In the genomic region with DNA sequence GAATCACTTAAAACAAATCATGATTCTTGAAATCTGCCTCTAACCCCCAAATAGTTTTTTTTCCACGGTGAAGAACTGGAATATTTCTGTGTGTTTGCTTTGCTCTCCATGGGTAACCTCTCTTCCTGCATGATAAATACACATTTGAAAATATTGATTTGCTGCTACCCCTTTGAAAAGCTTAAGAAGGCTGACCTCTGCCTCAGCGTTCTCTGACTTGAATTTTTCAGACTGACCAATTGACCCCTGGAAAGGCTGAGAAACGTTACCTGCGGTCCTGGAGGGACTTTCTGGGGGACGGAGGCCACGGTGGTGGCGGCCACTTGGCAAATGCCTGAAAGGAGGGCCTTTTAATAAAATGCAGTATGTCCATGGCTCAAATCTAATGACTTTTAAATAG, we compare ENCODE assay signal across 1 cellular context.
TF ChIP-seq lines count a peak whose summit lies in the region.

No MANE protein-coding gene starts in this region.

TF ChIP-seq in HepG2, 621 proteins besides CTCF, POLR2A, EP300 and RAD21 (continued from another document):
- TF ChIP-seq, protein P1, sequence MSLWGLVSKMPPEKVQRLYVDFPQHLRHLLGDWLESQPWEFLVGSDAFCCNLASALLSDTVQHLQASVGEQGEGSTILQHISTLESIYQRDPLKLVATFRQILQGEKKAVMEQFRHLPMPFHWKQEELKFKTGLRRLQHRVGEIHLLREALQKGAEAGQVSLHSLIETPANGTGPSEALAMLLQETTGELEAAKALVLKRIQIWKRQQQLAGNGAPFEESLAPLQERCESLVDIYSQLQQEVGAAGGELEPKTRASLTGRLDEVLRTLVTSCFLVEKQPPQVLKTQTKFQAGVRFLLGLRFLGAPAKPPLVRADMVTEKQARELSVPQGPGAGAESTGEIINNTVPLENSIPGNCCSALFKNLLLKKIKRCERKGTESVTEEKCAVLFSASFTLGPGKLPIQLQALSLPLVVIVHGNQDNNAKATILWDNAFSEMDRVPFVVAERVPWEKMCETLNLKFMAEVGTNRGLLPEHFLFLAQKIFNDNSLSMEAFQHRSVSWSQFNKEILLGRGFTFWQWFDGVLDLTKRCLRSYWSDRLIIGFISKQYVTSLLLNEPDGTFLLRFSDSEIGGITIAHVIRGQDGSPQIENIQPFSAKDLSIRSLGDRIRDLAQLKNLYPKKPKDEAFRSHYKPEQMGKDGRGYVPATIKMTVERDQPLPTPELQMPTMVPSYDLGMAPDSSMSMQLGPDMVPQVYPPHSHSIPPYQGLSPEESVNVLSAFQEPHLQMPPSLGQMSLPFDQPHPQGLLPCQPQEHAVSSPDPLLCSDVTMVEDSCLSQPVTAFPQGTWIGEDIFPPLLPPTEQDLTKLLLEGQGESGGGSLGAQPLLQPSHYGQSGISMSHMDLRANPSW (CRISPR knock-in tag; IDR thresholded peaks at IDR 0.05; ENCODE audit: borderline replicate concordance): no peak
- TF ChIP-seq ZNF431 (CRISPR knock-in tag; IDR thresholded peaks at IDR 0.05; ENCODE audit: borderline replicate concordance, low read depth) (peak; percentile 44; the same call in 1 of the 2 replicates), TCF7 (IDR thresholded peaks at IDR 0.05; ENCODE audit: low read depth) (0 out of 2 replicates have a peak, but pooled peaks have one; percentile 18), ZNF564 (CRISPR knock-in tag; IDR thresholded peaks at IDR 0.05) (no peak), NCOA1 (CRISPR knock-in tag; IDR thresholded peaks at IDR 0.05) (no peak), ZFP62 (CRISPR knock-in tag; IDR thresholded peaks at IDR 0.05) (no peak), GABPA (IDR thresholded peaks at IDR 0.05; ENCODE audit: low read depth, low read length) (no peak), GABPA (CRISPR knock-in tag; IDR thresholded peaks at IDR 0.05; ENCODE audit: low read depth) (0 out of 2 replicates have a peak, but pooled peaks have one; percentile 31), ONECUT2 (CRISPR knock-in tag; IDR thresholded peaks at IDR 0.05) (peak; percentile 78), ETV5 (CRISPR knock-in tag; IDR thresholded peaks at IDR 0.05; ENCODE audit: borderline replicate concordance) (no peak; the same call in 1 of the 2 replicates), ZFYVE20 (CRISPR knock-in tag; IDR thresholded peaks at IDR 0.05; ENCODE audit: borderline replicate concordance, low read depth) (no peak)
